Comparison of ENCODE assay signal across 28 cellular contexts in genomic region chr5:95891499-95891898, GRCh38.
DNase-seq lines count a peak whose midpoint lies in the region; ATAC-seq, FAIRE-seq and TF ChIP-seq lines count a peak whose summit lies in the region.
"Had no signal": no experiment of that assay in that cellular context is flagged by ENCODE, and none has a peak within 500 bp of the region (broad histone marks: within the 10 kb centered on the region; RNA-seq: fewer than 3 reads in every experiment).

No MANE protein-coding gene starts in this region.

- in situ Hi-C loops in HepG2 (cut with HindIII; ENCODE audit: extremely low pct_ligation_motif_present, low pct_unique_long_range_greater_than_20kb) = no loop called here

- H3K4me3 ChIP-seq in HepG2 (replicated peaks in 1 of 3; ENCODE audit: insufficient read depth in 1 of 3, low read depth in 2 of 3, low read length in 3 of 3) = no peak overlapping the region
- H3K4me3 ChIP-seq: A549, coronary artery, skin epidermis, upper lobe of right lung had no signal

- H3K9me3 ChIP-seq in HepG2 (ENCODE audit: low read length) = no peaks in the 10 kb centered on the region
- H3K9me3 ChIP-seq: A549, upper lobe of right lung had no signal

- TF ChIP-seq POLR2A in HepG2 (IDR thresholded peaks at IDR 0.05; ENCODE audit: insufficient read depth in 1 of 2, low read depth in 2 of 2, low read length in 2 of 2) = no peak
- no peak for TF ChIP-seq POLR2A in H54 (IDR thresholded peaks at IDR 0.05; ENCODE audit: low read depth, low read length)

- TF ChIP-seq EP300 in HepG2 (IDR thresholded peaks at IDR 0.05; ENCODE audit: low read depth in 2 of 2, low read length in 2 of 2) (no peak), HepG2 (CRISPR knock-in tag; IDR thresholded peaks at IDR 0.05; ENCODE audit: borderline replicate concordance) (no peak)

- FAIRE-seq in HepG2 (lab: Jason Lieb, UNC) (no peak), H54 (lab: Jason Lieb, UNC) (no peak)
- FAIRE-seq: A549, kidney had no signal

- DNase-seq in activated CD8-positive, alpha-beta T cell treated with anti-CD3 and anti-CD28 coated beads, Interleukin-2, amount 10 ng/mL, durations not matched to agents 7 days and 5 days = no peak
- DNase-seq in activated CD8-positive, alpha-beta T cell treated with anti-CD3 and anti-CD28 coated beads for 36 hours = no peak
- DNase-seq in NCI-H69 (lab: John Stamatoyannopoulos, UW) (peak; percentile 70), HepG2 (ENCODE audit: low spot score) (no peak), mesenteric fat pad (ENCODE audit: low spot score) (no peak), NCI-H1436 (lab: John Stamatoyannopoulos, UW) (no peak), H54 (ENCODE audit: insufficient read length, low spot score) (no peak)
- no peak for DNase-seq in activated naive CD4-positive, alpha-beta T cell treated with anti-CD3 and anti-CD28 coated beads for 36 hours
- DNase-seq: activated CD8-positive, alpha-beta memory T cell treated with anti-CD3 and anti-CD28 coated beads for 24 hours; activated effector memory CD4-positive, alpha-beta T cell treated with anti-CD3 and anti-CD28 coated beads, Interleukin-2, amount 50 U/mL, for 16 hours; Calu3; caudate nucleus; CD4-positive, CD25-positive, alpha-beta regulatory T cell; effector memory CD8-positive, alpha-beta T cell; GOT3; KG1; kidney; midbrain; naive thymus-derived CD4-positive, alpha-beta T cell; NCI-H1105 treated with DMSO at 0.1 percent for 48 hours; NCI-H1930; NCI-H345; NCI-H774; stimulated activated naive B cell treated with anti-CD40 and anti-IgM and Interleukin-4, amounts not matched to agents 10 μg/mL and 1 μg/mL and 100 μg/mL, for 72 hours; upper lobe of right lung had no signal

- H3K4me2 ChIP-seq in HepG2 (ENCODE audit: low read depth, low read length) = no peak overlapping the region
- H3K4me2 ChIP-seq: A549 had no signal

- peaks cover 49% of the 10 kb centered on the region for H3K4me1 ChIP-seq in HepG2 (ENCODE audit: insufficient read depth, low read length)
- H3K4me1 ChIP-seq: upper lobe of right lung had no signal

- peaks cover 13% of the 10 kb centered on the region for H3K36me3 Mint-ChIP-seq in activated CD8-positive, alpha-beta T cell treated with anti-CD3 and anti-CD28 coated beads, Interleukin-2, amount 10 ng/mL, durations not matched to agents 7 days and 5 days (ENCODE audit: low read depth)
- peaks cover 30% of the 10 kb centered on the region for H3K36me3 Mint-ChIP-seq in activated CD8-positive, alpha-beta T cell treated with anti-CD3 and anti-CD28 coated beads for 36 hours (ENCODE audit: low read depth)
- H3K36me3 Mint-ChIP-seq in activated naive CD4-positive, alpha-beta T cell treated with anti-CD3 and anti-CD28 coated beads for 36 hours (ENCODE audit: low read depth) = peaks cover 34% of the 10 kb centered on the region

- intact Hi-C loops in activated CD8-positive, alpha-beta T cell treated with anti-CD3 and anti-CD28 coated beads for 36 hours (cut with micrococcal nuclease) = no loop called here
- intact Hi-C loops in HepG2 (cut with micrococcal nuclease; ENCODE audit: unreplicated experiment) = loop anchor here (10.0 kb wide), 1 partner anchor 443 kb away; no protein-coding TSS in a partner anchor
- intact Hi-C loops in activated naive CD4-positive, alpha-beta T cell treated with anti-CD3 and anti-CD28 coated beads for 36 hours (cut with micrococcal nuclease) = no loop called here

- ATAC-seq in activated CD8-positive, alpha-beta T cell treated with anti-CD3 and anti-CD28 coated beads, Interleukin-2, amount 10 ng/mL, durations not matched to agents 7 days and 5 days = no peak
- no peak for ATAC-seq in activated CD8-positive, alpha-beta T cell treated with anti-CD3 and anti-CD28 coated beads for 36 hours
- no peak for ATAC-seq in HepG2
- ATAC-seq: A549; effector memory CD8-positive, alpha-beta T cell; naive thymus-derived CD4-positive, alpha-beta T cell; stimulated activated naive B cell treated with anti-CD40 and anti-IgM and Interleukin-4, amounts not matched to agents 10 μg/mL and 1 μg/mL and 100 μg/mL, for 72 hours; upper lobe of right lung had no signal

- TF ChIP-seq CTCF in activated CD8-positive, alpha-beta T cell treated with anti-CD3 and anti-CD28 coated beads for 36 hours (IDR thresholded peaks at IDR 0.05) = no peak
- no peak for TF ChIP-seq CTCF in HepG2 (CRISPR knock-in tag; IDR thresholded peaks at IDR 0.05)

- H3K36me3 ChIP-seq in HepG2 (replicated peaks in 1 of 2; ENCODE audit: control insufficient read depth in 1 of 2, insufficient read depth in 2 of 2, low read length in 2 of 2) = peaks cover 15 to 72% of the 10 kb centered on the region in 2 experiments

- 100% methylated on average over 2 of the region's 2 CpGs for WGBS in HepG2 (ENCODE audit: low lambda C conversion rate)

- BruUV-seq in HepG2 (replicated peaks; lab: Mats Ljungman, UMichigan) = no TSS peak

- no peak for TF ChIP-seq RAD21 in HepG2 (CRISPR knock-in tag; IDR thresholded peaks at IDR 0.05)

- no peaks in the 10 kb centered on the region for H3K79me2 ChIP-seq in HepG2 (ENCODE audit: insufficient read depth, low read length)

- H3K27me3 ChIP-seq in HepG2 (ENCODE audit: control insufficient read depth in 1 of 2, insufficient read depth in 2 of 2, low read length in 2 of 2) = no peaks in the 10 kb centered on the region
- H3K27me3 ChIP-seq: upper lobe of right lung had no signal

- H3K9me3 Mint-ChIP-seq in activated CD8-positive, alpha-beta T cell treated with anti-CD3 and anti-CD28 coated beads, Interleukin-2, amount 10 ng/mL, durations not matched to agents 7 days and 5 days (ENCODE audit: insufficient read depth) = no peaks in the 10 kb centered on the region
- no peaks in the 10 kb centered on the region for H3K9me3 Mint-ChIP-seq in activated CD8-positive, alpha-beta T cell treated with anti-CD3 and anti-CD28 coated beads for 36 hours
- H3K9me3 Mint-ChIP-seq in activated naive CD4-positive, alpha-beta T cell treated with anti-CD3 and anti-CD28 coated beads for 36 hours = no peaks in the 10 kb centered on the region
- H3K9me3 Mint-ChIP-seq: CD4-positive, CD25-positive, alpha-beta regulatory T cell; effector memory CD8-positive, alpha-beta T cell; naive thymus-derived CD4-positive, alpha-beta T cell; stimulated activated naive B cell treated with anti-CD40 and anti-IgM and Interleukin-4, amounts not matched to agents 10 μg/mL and 1 μg/mL and 100 μg/mL, for 72 hours had no signal

- H3K4me1 Mint-ChIP-seq in activated CD8-positive, alpha-beta T cell treated with anti-CD3 and anti-CD28 coated beads, Interleukin-2, amount 10 ng/mL, durations not matched to agents 7 days and 5 days (ENCODE audit: low read depth) = peaks cover 6% of the 10 kb centered on the region
- H3K4me1 Mint-ChIP-seq in activated CD8-positive, alpha-beta T cell treated with anti-CD3 and anti-CD28 coated beads for 36 hours (ENCODE audit: low read depth) = peaks cover 3% of the 10 kb centered on the region
- H3K4me1 Mint-ChIP-seq in activated naive CD4-positive, alpha-beta T cell treated with anti-CD3 and anti-CD28 coated beads for 36 hours (ENCODE audit: low read depth) = peaks cover 11% of the 10 kb centered on the region
- H3K4me1 Mint-ChIP-seq: stimulated activated naive B cell treated with anti-CD40 and anti-IgM and Interleukin-4, amounts not matched to agents 10 μg/mL and 1 μg/mL and 100 μg/mL, for 72 hours had no signal

- no peaks in the 10 kb centered on the region for H4K20me1 ChIP-seq in HepG2 (ENCODE audit: insufficient read depth, low read length)

- no peak overlapping the region for H2AFZ ChIP-seq in HepG2 (ENCODE audit: low read length)

- H3K27ac ChIP-seq in HepG2 (ENCODE audit: extremely low read length, insufficient read depth, low read length) = no peak overlapping the region
- H3K27ac ChIP-seq: A549, coronary artery, upper lobe of right lung had no signal

- H3K9ac ChIP-seq in HepG2 (ENCODE audit: insufficient read depth, low read depth, low read length) = no peak overlapping the region

- POLR2A ChIA-PET in activated CD8-positive, alpha-beta T cell treated with anti-CD3 and anti-CD28 coated beads, Interleukin-2, amount 10 ng/mL, durations not matched to agents 7 days and 5 days (lab: Charles Lee) = no interaction called here
- POLR2A ChIA-PET in activated CD8-positive, alpha-beta T cell treated with anti-CD3 and anti-CD28 coated beads for 36 hours (lab: Charles Lee) = no interaction called here
- POLR2A ChIA-PET in HepG2 (lab: Yijun Ruan, JAX) = interaction anchor here (0.6 kb wide), 1 partner anchor 12 kb away, joined by 3 read pairs; no protein-coding TSS in a partner anchor

- H3K27ac Mint-ChIP-seq in activated CD8-positive, alpha-beta T cell treated with anti-CD3 and anti-CD28 coated beads, Interleukin-2, amount 10 ng/mL, durations not matched to agents 7 days and 5 days = peak overlapping the region; percentile 11
- no peak overlapping the region for H3K27ac Mint-ChIP-seq in activated CD8-positive, alpha-beta T cell treated with anti-CD3 and anti-CD28 coated beads for 36 hours
- H3K27ac Mint-ChIP-seq in activated naive CD4-positive, alpha-beta T cell treated with anti-CD3 and anti-CD28 coated beads for 36 hours = no peak overlapping the region
- H3K27ac Mint-ChIP-seq: CD4-positive, CD25-positive, alpha-beta regulatory T cell; effector memory CD8-positive, alpha-beta T cell; naive thymus-derived CD4-positive, alpha-beta T cell had no signal

- H3K4me3 Mint-ChIP-seq in activated CD8-positive, alpha-beta T cell treated with anti-CD3 and anti-CD28 coated beads, Interleukin-2, amount 10 ng/mL, durations not matched to agents 7 days and 5 days = no peak overlapping the region
- H3K4me3 Mint-ChIP-seq in activated CD8-positive, alpha-beta T cell treated with anti-CD3 and anti-CD28 coated beads for 36 hours = no peak overlapping the region
- no peak overlapping the region for H3K4me3 Mint-ChIP-seq in activated naive CD4-positive, alpha-beta T cell treated with anti-CD3 and anti-CD28 coated beads for 36 hours
- H3K4me3 Mint-ChIP-seq: CD4-positive, CD25-positive, alpha-beta regulatory T cell; effector memory CD8-positive, alpha-beta T cell; naive thymus-derived CD4-positive, alpha-beta T cell; stimulated activated naive B cell treated with anti-CD40 and anti-IgM and Interleukin-4, amounts not matched to agents 10 μg/mL and 1 μg/mL and 100 μg/mL, for 72 hours had no signal

- no peaks in the 10 kb centered on the region for H3K27me3 Mint-ChIP-seq in activated CD8-positive, alpha-beta T cell treated with anti-CD3 and anti-CD28 coated beads, Interleukin-2, amount 10 ng/mL, durations not matched to agents 7 days and 5 days (ENCODE audit: low read depth)
- H3K27me3 Mint-ChIP-seq in activated CD8-positive, alpha-beta T cell treated with anti-CD3 and anti-CD28 coated beads for 36 hours = no peaks in the 10 kb centered on the region
- H3K27me3 Mint-ChIP-seq in activated naive CD4-positive, alpha-beta T cell treated with anti-CD3 and anti-CD28 coated beads for 36 hours (ENCODE audit: low read depth) = no peaks in the 10 kb centered on the region
- H3K27me3 Mint-ChIP-seq: CD4-positive, CD25-positive, alpha-beta regulatory T cell; effector memory CD8-positive, alpha-beta T cell; naive thymus-derived CD4-positive, alpha-beta T cell; stimulated activated naive B cell treated with anti-CD40 and anti-IgM and Interleukin-4, amounts not matched to agents 10 μg/mL and 1 μg/mL and 100 μg/mL, for 72 hours had no signal

- CTCF ChIA-PET in activated CD8-positive, alpha-beta T cell treated with anti-CD3 and anti-CD28 coated beads, Interleukin-2, amount 10 ng/mL, durations not matched to agents 7 days and 5 days (lab: Charles Lee) = interaction anchor here (0.7 to 1.5 kb wide), 2 partner anchors 32 to 444 kb away, joined by 3 to 6 read pairs; no protein-coding TSS in a partner anchor
- CTCF ChIA-PET in activated CD8-positive, alpha-beta T cell treated with anti-CD3 and anti-CD28 coated beads for 36 hours (lab: Charles Lee) = interaction anchor here (1.2 to 1.5 kb wide), 2 partner anchors 32 to 45 kb away, joined by 3 read pairs; no protein-coding TSS in a partner anchor
- CTCF ChIA-PET in HepG2 (lab: Yijun Ruan, JAX; ENCODE audit: low intra/inter-chr PET ratio, low total read pairs) = no interaction called here
- CTCF ChIA-PET in activated naive CD4-positive, alpha-beta T cell treated with anti-CD3 and anti-CD28 coated beads for 36 hours (lab: Charles Lee) = interaction anchor here (1.9 kb wide), 1 partner anchor 444 kb away, joined by 7 read pairs; no protein-coding TSS in a partner anchor
